31 cellular contexts compared by ENCODE assay signal in genomic region chr5:77650686-77651085, GRCh38. TPM values are rescaled to one million over a fixed set of nuclear protein-coding genes. Genes with fewer than 3 reads are reported as not detected.
"Had no signal": no experiment of that assay in that cellular context is flagged by ENCODE, and none has a peak within 500 bp of the region (broad histone marks: within the 10 kb centered on the region; RNA-seq: fewer than 3 reads in every experiment).

No MANE protein-coding gene starts in this region.

- H3K9me3 Mint-ChIP-seq: stimulated activated effector memory CD8-positive, alpha-beta T cell treated with anti-CD3 and anti-CD28 coated beads, Interleukin-12 subunit alpha, Interleukin-12 subunit beta, amount 100 ng/mL, for 72 hours; stimulated activated naive CD8-positive, alpha-beta T cell treated with anti-CD3 and anti-CD28 coated beads, Interleukin-15, Interleukin-2, amounts not matched to agents 100 ng/mL and 50 ng/mL, for 24 hours; type B pancreatic cell had no signal

- H3K36me3 ChIP-seq: stomach, suprapubic skin, thoracic aorta, thyroid gland, tibial artery, tibial nerve, transverse colon, upper lobe of left lung, upper lobe of right lung, uterus, vagina had no signal

- DNase-seq: stimulated activated CD4-positive, alpha-beta T cell treated with anti-CD3 and anti-CD28 coated beads, Interleukin-2, amount 100 ng/mL, for 48 hours; stimulated activated CD4-positive, alpha-beta T cell treated with anti-CD3 and anti-CD28 coated beads, Interleukin-4, amount 100 ng/mL, for 1 hour; stimulated activated CD4-positive, alpha-beta T cell treated with anti-CD3 and anti-CD28 coated beads, Interleukin-4, amount 100 ng/mL, for 24 hours; stimulated activated CD4-positive, alpha-beta T cell treated with anti-CD3 and anti-CD28 coated beads, Interleukin-4, amount 100 ng/mL, for 4 hours; stimulated activated CD8-positive, alpha-beta memory T cell treated with anti-CD3 and anti-CD28 coated beads, Interleukin-4, amount 100 ng/mL, for 48 hours; stimulated activated naive B cell treated with anti-CD40 and anti-IgM and Interleukin-4, amounts not matched to agents 10 μg/mL and 1 μg/mL and 100 μg/mL, for 72 hours; stimulated activated naive CD4-positive, alpha-beta T cell; stimulated activated naive CD4-positive, alpha-beta T cell treated with Interleukin-2 at 50 U/mL for 16 hours; stimulated activated naive CD8-positive, alpha-beta T cell treated with anti-CD3 and anti-CD28 coated beads, Interleukin-15, amount 100 ng/mL, for 72 hours; stimulated activated naive CD8-positive, alpha-beta T cell treated with anti-CD3 and anti-CD28 coated beads, Interleukin-15, Interleukin-2, amounts not matched to agents 100 U/mL and 50 U/mL, for 24 hours; stomach; substantia nigra; testis; thyroid gland; tibial artery; transverse colon; trophoblast cell; upper lobe of left lung; upper lobe of right lung; uterus had no signal

- H3K4me1 ChIP-seq: testis, upper lobe of right lung, uterus, vagina had no signal

- H3K4me3 ChIP-seq: stomach, suprapubic skin, testis, thoracic aorta, thyroid gland, tibial artery, tibial nerve, transverse colon, upper lobe of left lung, upper lobe of right lung, uterus, vagina had no signal

- ATAC-seq: stimulated activated effector memory CD8-positive, alpha-beta T cell treated with anti-CD3 and anti-CD28 coated beads, Interleukin-12 subunit alpha, Interleukin-12 subunit beta, amount 100 ng/mL, for 72 hours; stimulated activated naive B cell treated with anti-CD40 and anti-IgM and Interleukin-4, amounts not matched to agents 10 μg/mL and 1 μg/mL and 100 μg/mL, for 72 hours; stimulated activated naive CD8-positive, alpha-beta T cell treated with anti-CD3 and anti-CD28 coated beads, Interleukin-15, amount 100 ng/mL, for 72 hours; stimulated activated naive CD8-positive, alpha-beta T cell treated with anti-CD3 and anti-CD28 coated beads, Interleukin-15, Interleukin-2, amounts not matched to agents 100 U/mL and 50 U/mL, for 24 hours; upper lobe of right lung had no signal

- H3K4me3 Mint-ChIP-seq: stimulated activated effector memory CD8-positive, alpha-beta T cell treated with anti-CD3 and anti-CD28 coated beads, Interleukin-12 subunit alpha, Interleukin-12 subunit beta, amount 100 ng/mL, for 72 hours; stimulated activated naive B cell treated with anti-CD40 and anti-IgM and Interleukin-4, amounts not matched to agents 10 μg/mL and 1 μg/mL and 100 μg/mL, for 72 hours; stimulated activated naive CD8-positive, alpha-beta T cell treated with anti-CD3 and anti-CD28 coated beads, Interleukin-15, amount 100 ng/mL, for 72 hours; stimulated activated naive CD8-positive, alpha-beta T cell treated with anti-CD3 and anti-CD28 coated beads, Interleukin-15, Interleukin-2, amounts not matched to agents 100 ng/mL and 50 ng/mL, for 24 hours; type B pancreatic cell had no signal

- H3K36me3 Mint-ChIP-seq: stimulated activated effector memory CD8-positive, alpha-beta T cell treated with anti-CD3 and anti-CD28 coated beads, Interleukin-12 subunit alpha, Interleukin-12 subunit beta, amount 100 ng/mL, for 72 hours; stimulated activated naive B cell treated with anti-CD40 and anti-IgM and Interleukin-4, amounts not matched to agents 10 μg/mL and 1 μg/mL and 100 μg/mL, for 72 hours; type B pancreatic cell had no signal

- H3K9me3 ChIP-seq: suprapubic skin, testis, thoracic aorta, thyroid gland, tibial artery, transverse colon, upper lobe of left lung, upper lobe of right lung, uterus, vagina had no signal

- H3K4me1 Mint-ChIP-seq: stimulated activated effector memory CD8-positive, alpha-beta T cell treated with anti-CD3 and anti-CD28 coated beads, Interleukin-12 subunit alpha, Interleukin-12 subunit beta, amount 100 ng/mL, for 72 hours; stimulated activated naive B cell treated with anti-CD40 and anti-IgM and Interleukin-4, amounts not matched to agents 10 μg/mL and 1 μg/mL and 100 μg/mL, for 72 hours; stimulated activated naive CD8-positive, alpha-beta T cell treated with anti-CD3 and anti-CD28 coated beads, Interleukin-15, amount 100 ng/mL, for 72 hours had no signal

- H3K27me3 ChIP-seq: testis, vagina had no signal

- H3K27ac Mint-ChIP-seq: stimulated activated effector memory CD8-positive, alpha-beta T cell treated with anti-CD3 and anti-CD28 coated beads, Interleukin-12 subunit alpha, Interleukin-12 subunit beta, amount 100 ng/mL, for 72 hours; stimulated activated naive B cell treated with anti-CD40 and anti-IgM and Interleukin-4, amounts not matched to agents 10 μg/mL and 1 μg/mL and 100 μg/mL, for 72 hours; stimulated activated naive CD8-positive, alpha-beta T cell treated with anti-CD3 and anti-CD28 coated beads, Interleukin-15, Interleukin-2, amounts not matched to agents 100 ng/mL and 50 ng/mL, for 24 hours; type B pancreatic cell had no signal

- H3K27ac ChIP-seq: stomach, suprapubic skin, testis, thoracic aorta, thyroid gland, tibial artery, tibial nerve, transverse colon, upper lobe of left lung, upper lobe of right lung, uterus, vagina had no signal

RNA-seq across cellular contexts. Expression of gene OTP, which starts 12.2 kb away (rescaled TPM):
- total RNA-seq: stomach, subcutaneous adipose tissue, suprapubic skin, temporal lobe, thoracic aorta, thyroid gland, tibial nerve, transverse colon, upper lobe of left lung, upper lobe of right lung, ureter, urinary bladder, uterus, vagina had no signal
- polyA plus RNA-seq: stomach, urinary bladder had no signal
